Comparison of ENCODE assay signal across 15 cellular contexts in the genomic region with DNA sequence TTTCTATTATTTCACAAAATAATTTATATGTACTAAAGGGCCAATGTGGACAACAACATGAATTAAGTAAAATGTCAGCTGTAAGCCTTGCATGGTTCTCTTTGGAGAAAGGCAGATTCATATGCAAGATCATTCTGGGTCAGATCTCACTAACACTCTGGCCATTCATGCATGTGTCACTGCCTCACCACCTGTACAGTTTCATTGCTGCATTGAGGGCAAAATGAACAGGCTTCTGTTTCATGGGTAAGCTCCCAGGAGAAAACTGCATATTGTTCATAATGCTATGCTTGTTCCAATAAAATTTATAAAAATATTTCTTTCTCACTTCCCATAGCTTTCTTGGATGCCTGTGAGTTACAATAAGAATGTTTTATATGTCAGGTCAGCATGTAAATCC.
DNase-seq lines count a peak whose midpoint lies in the region; ATAC-seq and TF ChIP-seq lines count a peak whose summit lies in the region.
"Had no signal": no experiment of that assay in that cellular context is flagged by ENCODE, and none has a peak within 500 bp of the region (broad histone marks: within the 10 kb centered on the region; RNA-seq: fewer than 3 reads in every experiment).

No MANE protein-coding gene starts in this region.

- H3K9me2 ChIP-seq in PC-3 (replicated peaks; ENCODE audit: low read length) = no peaks in the 10 kb centered on the region

- intact Hi-C loops in PC-3 (cut with micrococcal nuclease) = loop anchor here (5.0 kb wide), 3 partner anchors 125 to 165 kb away; no protein-coding TSS in a partner anchor
- intact Hi-C loops in psoas muscle (cut with DNase I) = no loop called here

- ATAC-seq in PC-3 (peak; percentile 52), psoas muscle (no peak)
- ATAC-seq: CD8-positive, alpha-beta T cell had no signal

- POLR2A ChIA-PET in PC-3 (lab: Charles Lee; ENCODE audit: unreplicated experiment) = no interaction called here

- no TSS peak for BruUV-seq in PC-3 (replicated peaks; lab: Mats Ljungman, UMichigan)

- no peaks in the 10 kb centered on the region for H3K9me3 ChIP-seq in PC-3 (ENCODE audit: low read length)
- no peaks in the 10 kb centered on the region for H3K9me3 ChIP-seq in psoas muscle
- H3K9me3 ChIP-seq: BLaER1 treated with 17β-estradiol and CSF1 and Interleukin-3, amounts not matched to agents 10 nM and 100 nM had no signal

- no peak overlapping the region for H3K27ac ChIP-seq in PC-3 (ENCODE audit: low read length)
- H3K27ac ChIP-seq in psoas muscle = no peak overlapping the region
- H3K27ac ChIP-seq: BLaER1 treated with 17β-estradiol and CSF1 and Interleukin-3, amounts not matched to agents 10 nM and 100 nM; C4-2B had no signal

- DNase-seq in PC-3 = peak; percentile 52
- DNase-seq in cerebellar cortex (ENCODE audit: low spot score) = peak; percentile 1
- no peak for DNase-seq in psoas muscle
- no peak for DNase-seq in Ammon's horn (ENCODE audit: low spot score)
- no peak for DNase-seq in SIG-M5 (lab: John Stamatoyannopoulos, UW)
- DNase-seq: 8988T; ACHN; Caco-2; Calu3; CD4-positive, alpha-beta T cell; CD8-positive, alpha-beta T cell; DMS79 treated with DMSO at 0.1 percent for 48 hours; GF-D8 had no signal

- H3K4me2 ChIP-seq in PC-3 (ENCODE audit: low read length) = no peak overlapping the region
- H3K4me2 ChIP-seq: BLaER1 treated with 17β-estradiol and CSF1 and Interleukin-3, amounts not matched to agents 10 nM and 100 nM had no signal

- no peak overlapping the region for H2AFZ ChIP-seq in PC-3 (ENCODE audit: low read length)

- H3K27me3 ChIP-seq in PC-3 (ENCODE audit: low read length) (no peaks in the 10 kb centered on the region), psoas muscle (ENCODE audit: insufficient read depth in 3 of 3, low read length in 2 of 3) (peaks cover 0 to 2% (median 0%) of the 10 kb centered on the region in 3 donors)
- H3K27me3 ChIP-seq: BLaER1 treated with 17β-estradiol and CSF1 and Interleukin-3, amounts not matched to agents 10 nM and 100 nM had no signal

- TF ChIP-seq CTCF in PC-3 (conservative IDR thresholded peaks at IDR 0.05; ENCODE audit: low read depth, low read length) = no peak
- TF ChIP-seq CTCF in psoas muscle (IDR thresholded peaks at IDR 0.05) = no peak

- H3K79me2 ChIP-seq in PC-3 (ENCODE audit: low read length) = no peaks in the 10 kb centered on the region

- H3K9ac ChIP-seq in PC-3 (ENCODE audit: low read length) = no peak overlapping the region
- H3K9ac ChIP-seq: BLaER1 treated with 17β-estradiol and CSF1 and Interleukin-3, amounts not matched to agents 10 nM and 100 nM had no signal

- CTCF ChIA-PET in PC-3 (lab: Charles Lee) = no interaction called here

- no peak overlapping the region for H3K4me3 ChIP-seq in PC-3 (ENCODE audit: low read length)
- no peak overlapping the region for H3K4me3 ChIP-seq in psoas muscle
- H3K4me3 ChIP-seq: BLaER1 treated with 17β-estradiol and CSF1 and Interleukin-3, amounts not matched to agents 10 nM and 100 nM had no signal

- H4K20me1 ChIP-seq in PC-3 (ENCODE audit: low read length) = no peaks in the 10 kb centered on the region
- H4K20me1 ChIP-seq: BLaER1 treated with 17β-estradiol and CSF1 and Interleukin-3, amounts not matched to agents 10 nM and 100 nM had no signal

- H3K4me1 ChIP-seq in PC-3 (ENCODE audit: insufficient read depth, low read length) = peaks cover 26% of the 10 kb centered on the region
- H3K4me1 ChIP-seq in psoas muscle = no peaks in the 10 kb centered on the region
- H3K4me1 ChIP-seq: BLaER1 treated with 17β-estradiol and CSF1 and Interleukin-3, amounts not matched to agents 10 nM and 100 nM; Caco-2 had no signal

- no peaks in the 10 kb centered on the region for H3F3A ChIP-seq in PC-3 (ENCODE audit: low read length, unreplicated experiment)

- no peaks in the 10 kb centered on the region for H3K36me3 ChIP-seq in PC-3 (ENCODE audit: low read depth, low read length)
- no peaks in the 10 kb centered on the region for H3K36me3 ChIP-seq in psoas muscle (ENCODE audit: insufficient read depth in 1 of 2, low read depth in 1 of 2)
- H3K36me3 ChIP-seq: BLaER1 treated with 17β-estradiol and CSF1 and Interleukin-3, amounts not matched to agents 10 nM and 100 nM had no signal

Comparison
In these comparisons a context has a peak if more than half of its experiments do, and no peak if none do; other contexts are left out.
1. DNase-seq: peak in PC-3 (single experiment) and cerebellar cortex (single experiment); none in psoas muscle (0 of 2), Ammon's horn (single experiment) and SIG-M5 (single experiment).